8 cellular contexts compared by ENCODE assay signal in the genomic region with DNA sequence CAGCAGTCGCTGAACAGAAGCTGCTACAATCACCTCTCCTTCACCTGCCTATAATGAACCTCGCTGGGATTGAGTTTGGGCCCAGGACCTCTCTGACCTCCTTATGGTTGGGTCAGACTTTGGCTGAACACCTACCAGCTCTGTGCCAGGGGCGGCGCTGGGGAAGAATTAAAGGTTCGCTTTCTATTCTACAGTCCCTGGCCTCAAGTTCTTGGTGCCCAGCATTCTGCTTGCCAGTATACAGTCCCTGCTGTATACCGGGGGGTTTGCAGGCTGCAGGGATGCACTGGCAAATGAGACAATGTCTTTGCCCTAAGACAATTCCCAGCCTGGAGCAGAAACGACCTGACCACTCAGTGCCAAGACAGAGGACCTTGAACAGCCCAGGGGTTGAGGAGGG. TPM values are rescaled to one million over a fixed set of nuclear protein-coding genes. Genes with fewer than 3 reads are reported as not detected.
DNase-seq lines count a peak whose midpoint lies in the region; ATAC-seq and TF ChIP-seq lines count a peak whose summit lies in the region.

No MANE protein-coding gene starts in this region.

- H3K27ac ChIP-seq in MM.1S (ENCODE audit: low read length) (peak overlapping the region; percentile 62; the same call in 1 of the 2 replicates), coronary artery (no peak overlapping the region), neutrophil (no peak overlapping the region)

- H3K36me3 ChIP-seq in Caco-2 (ENCODE audit: control insufficient read depth, insufficient read depth, low read length), result no peaks in the 10 kb centered on the region
- H3K36me3 ChIP-seq in MM.1S (replicated peaks; ENCODE audit: insufficient read depth, low read length), result no peaks in the 10 kb centered on the region
- no peaks in the 10 kb centered on the region for H3K36me3 ChIP-seq in neutrophil

- H3K9me2 ChIP-seq in MM.1S (replicated peaks; ENCODE audit: insufficient read depth, low read length), result no peaks in the 10 kb centered on the region

- peak in 1 of 2 experiments; percentile 10 for DNase-seq in Caco-2
- no peak for DNase-seq in MM.1S
- no peak for DNase-seq in coronary artery (ENCODE audit: low spot score)
- DNase-seq in HPDE6-E6E7 (ENCODE audit: extremely low spot score), result no peak
- no peak for DNase-seq in GF-D8 (lab: John Stamatoyannopoulos, UW)
- no peak for DNase-seq in NCI-H1436 (lab: John Stamatoyannopoulos, UW)

- H3F3A ChIP-seq in MM.1S (ENCODE audit: insufficient read depth, low read length), result peaks cover 13% of the 10 kb centered on the region

- peak overlapping the region; percentile 65; the same call in 1 of the 2 replicates for H3K9ac ChIP-seq in MM.1S (ENCODE audit: low read length)

- POLR2A ChIA-PET in Caco-2 (lab: Charles Lee), result no interaction called here

- CTCF ChIA-PET in Caco-2 (lab: Charles Lee), result interaction anchor here (0.6 to 1.7 kb wide), 13 partner anchors 9 to 773 kb away, joined by 3 to 6 read pairs (median 3); no protein-coding TSS in a partner anchor

- H3K36me3 Mint-ChIP-seq in Caco-2 (ENCODE audit: insufficient read depth, unreplicated experiment), result no peaks in the 10 kb centered on the region

- H3K79me2 ChIP-seq in MM.1S (ENCODE audit: low read length), result peaks cover 38% of the 10 kb centered on the region

- no peaks in the 10 kb centered on the region for H3K9me3 Mint-ChIP-seq in Caco-2 (ENCODE audit: unreplicated experiment)

- BruUV-seq in Caco-2 (replicated peaks; lab: Mats Ljungman, UMichigan), result no TSS peak

- H3K4me3 Mint-ChIP-seq in Caco-2 (ENCODE audit: unreplicated experiment), result peak overlapping the region; percentile 58

- H3K9me3 ChIP-seq in Caco-2 (no peaks in the 10 kb centered on the region), MM.1S (replicated peaks; ENCODE audit: insufficient read depth, low read length) (no peaks in the 10 kb centered on the region), neutrophil (no peaks in the 10 kb centered on the region)

- H4K20me1 ChIP-seq in MM.1S (ENCODE audit: insufficient read depth, low read length), result peaks cover 9% of the 10 kb centered on the region; the same call in 1 of the 2 replicates

- H2AFZ ChIP-seq in MM.1S (ENCODE audit: low read length), result peak overlapping the region; percentile 85

- H3K4me3 ChIP-seq in Caco-2 (ENCODE audit: low read depth, low read length) (peak overlapping the region; percentile 87), MM.1S (ENCODE audit: low read length) (peak overlapping the region; percentile 66), coronary artery (peak overlapping the region; percentile 78), neutrophil (ENCODE audit: low read depth in 1 of 2, low read length in 1 of 2) (peak overlapping the region; percentile 75 to 82)

- H3K27me3 ChIP-seq in Caco-2 (replicated peaks; ENCODE audit: control insufficient read depth, insufficient read depth, low read length) (no peaks in the 10 kb centered on the region), MM.1S (replicated peaks; ENCODE audit: insufficient read depth, low read length) (no peaks in the 10 kb centered on the region), neutrophil (peaks cover 23% of the 10 kb centered on the region)

- TF ChIP-seq CTCF in Caco-2 (IDR thresholded peaks at IDR 0.05; ENCODE audit: insufficient read depth in 1 of 2, low read depth in 1 of 2, low read length in 1 of 2, severe bottlenecking in 1 of 2, unreplicated experiment in 1 of 2), result no peak
- no peak for TF ChIP-seq CTCF in MM.1S (IDR thresholded peaks at IDR 0.05; ENCODE audit: low read length)
- no peak for TF ChIP-seq CTCF in coronary artery (IDR thresholded peaks at IDR 0.05)
- TF ChIP-seq CTCF in neutrophil (IDR thresholded peaks at IDR 0.05), result no peak

- no peaks in the 10 kb centered on the region for H3K27me3 Mint-ChIP-seq in Caco-2 (ENCODE audit: insufficient read depth, unreplicated experiment)

- no peak overlapping the region for H3K27ac Mint-ChIP-seq in Caco-2 (ENCODE audit: unreplicated experiment)

- ATAC-seq in HG02678 (IDR thresholded peaks at IDR 0.05; ENCODE audit: unreplicated experiment), result no peak

- H3K4me1 ChIP-seq in Caco-2 (no peaks in the 10 kb centered on the region; the same call in 1 of the 2 replicates), MM.1S (ENCODE audit: low read length) (peaks cover 35% of the 10 kb centered on the region), neutrophil (ENCODE audit: control insufficient read depth in 1 of 2, insufficient read depth in 1 of 2, low read depth in 1 of 2, low read length in 1 of 2) (peaks cover 14 to 16% of the 10 kb centered on the region in 2 experiments)

- H3K4me1 Mint-ChIP-seq in Caco-2 (ENCODE audit: low read depth, unreplicated experiment), result peaks cover 25% of the 10 kb centered on the region

- H3K4me2 ChIP-seq in MM.1S (ENCODE audit: low read depth, low read length), result peak overlapping the region; percentile 78

- intact Hi-C loops in Caco-2 (cut with micrococcal nuclease; ENCODE audit: unreplicated experiment), result no loop called here

RNA-seq across cellular contexts. Expression of a gene that starts 0.9 kb away (rescaled TPM):
- 41.2 and 43.5 TPM in 2 replicates for total RNA-seq in Caco-2 (2022)
